In genomic region chr2:51706220-51706619, GRCh38 we compare ENCODE assay signal across 17 cellular contexts.
"Had no signal": no experiment of that assay in that cellular context is flagged by ENCODE, and none has a peak within 500 bp of the region (broad histone marks: within the 10 kb centered on the region; RNA-seq: fewer than 3 reads in every experiment).

No MANE protein-coding gene starts in this region.

- DNase-seq: activated CD4-positive, alpha-beta memory T cell treated with anti-CD3 and anti-CD28 coated beads, Interleukin-2, amount 10 ng/mL, durations not matched to agents 7 days and 5 days; activated gamma-delta T cell treated with Interleukin-2 at 50 U/mL for 16 hours; activated naive CD8-positive, alpha-beta T cell treated with anti-CD3 and anti-CD28 coated beads for 36 hours; activated T-cell treated with anti-CD3 and anti-CD28 coated beads, Interleukin-2, amount 50 U/mL, for 72 hours; brain microvascular endothelial cell; hippocampal formation; naive thymus-derived CD8-positive, alpha-beta T cell; stimulated activated CD4-positive, alpha-beta T cell treated with anti-CD3 and anti-CD28 coated beads, Interleukin-12 subunit alpha, Interleukin-12 subunit beta, amount 100 ng/mL, for 4 hours; stimulated activated CD4-positive, alpha-beta T cell treated with anti-CD3 and anti-CD28 coated beads, Interleukin-2, amount 100 ng/mL, for 48 hours; stimulated activated naive CD4-positive, alpha-beta T cell treated with Interleukin-2 at 50 U/mL for 16 hours had no signal

- H3K4me1 Mint-ChIP-seq: activated CD4-positive, alpha-beta memory T cell treated with anti-CD3 and anti-CD28 coated beads, Interleukin-2, amount 10 ng/mL, durations not matched to agents 7 days and 5 days; activated naive CD8-positive, alpha-beta T cell treated with anti-CD3 and anti-CD28 coated beads for 36 hours; naive thymus-derived CD8-positive, alpha-beta T cell had no signal

- H3K4me3 ChIP-seq: lung, suprapubic skin had no signal

- H3K36me3 ChIP-seq: brain microvascular endothelial cell, neutrophil, suprapubic skin had no signal

- ATAC-seq: activated T-cell treated with anti-CD3 and anti-CD28 coated beads, Interleukin-2, amount 50 U/mL, for 72 hours; esophagus mucosa; naive thymus-derived CD8-positive, alpha-beta T cell; sciatic nerve had no signal

- H3K4me3 Mint-ChIP-seq: activated CD4-positive, alpha-beta memory T cell treated with anti-CD3 and anti-CD28 coated beads, Interleukin-2, amount 10 ng/mL, durations not matched to agents 7 days and 5 days; activated naive CD8-positive, alpha-beta T cell treated with anti-CD3 and anti-CD28 coated beads for 36 hours; activated T-cell treated with anti-CD3 and anti-CD28 coated beads, Interleukin-2, amount 50 U/mL, for 72 hours; dendritic cell treated with granulocyte-macrophage colony-stimulating factor and Interleukin-4, amounts not matched to agents 40 ng/mL and 50 ng/mL, for 4 days; naive thymus-derived CD8-positive, alpha-beta T cell; type B pancreatic cell had no signal

- H3K27me3 Mint-ChIP-seq: activated CD4-positive, alpha-beta memory T cell treated with anti-CD3 and anti-CD28 coated beads, Interleukin-2, amount 10 ng/mL, durations not matched to agents 7 days and 5 days; activated naive CD8-positive, alpha-beta T cell treated with anti-CD3 and anti-CD28 coated beads for 36 hours; dendritic cell treated with granulocyte-macrophage colony-stimulating factor and Interleukin-4, amounts not matched to agents 40 ng/mL and 50 ng/mL, for 4 days; naive thymus-derived CD8-positive, alpha-beta T cell; type B pancreatic cell had no signal

- H3K27ac Mint-ChIP-seq: activated CD4-positive, alpha-beta memory T cell treated with anti-CD3 and anti-CD28 coated beads, Interleukin-2, amount 10 ng/mL, durations not matched to agents 7 days and 5 days; activated naive CD8-positive, alpha-beta T cell treated with anti-CD3 and anti-CD28 coated beads for 36 hours; activated T-cell treated with anti-CD3 and anti-CD28 coated beads, Interleukin-2, amount 50 U/mL, for 72 hours; dendritic cell treated with granulocyte-macrophage colony-stimulating factor and Interleukin-4, amounts not matched to agents 40 ng/mL and 50 ng/mL, for 4 days; naive thymus-derived CD8-positive, alpha-beta T cell; type B pancreatic cell had no signal

- H3K9me3 Mint-ChIP-seq: dendritic cell treated with granulocyte-macrophage colony-stimulating factor and Interleukin-4, amounts not matched to agents 40 ng/mL and 50 ng/mL, for 4 days; type B pancreatic cell had no signal

- H3K36me3 Mint-ChIP-seq: activated naive CD8-positive, alpha-beta T cell treated with anti-CD3 and anti-CD28 coated beads for 36 hours; naive thymus-derived CD8-positive, alpha-beta T cell; type B pancreatic cell had no signal

- H3K27me3 ChIP-seq: brain microvascular endothelial cell, neutrophil, suprapubic skin had no signal

- H3K9me3 ChIP-seq: neutrophil, suprapubic skin had no signal

- H3K4me1 ChIP-seq: suprapubic skin had no signal
